In genomic region chr2:70321377-70321776, GRCh38 we compare ENCODE assay signal across 2 cellular contexts.
TF ChIP-seq lines count a peak whose summit lies in the region.

No MANE protein-coding gene starts in this region.

TF ChIP-seq in HepG2, 621 proteins besides CTCF, POLR2A, EP300 and RAD21:
- peak; percentile 56; the same call in 1 of the 2 replicates for TF ChIP-seq CEBPG (CRISPR knock-in tag; IDR thresholded peaks at IDR 0.05)
- peak in 1 of 2 experiments; percentile 40; a peak in 1 of 4 replicates for TF ChIP-seq ATF4 (CRISPR knock-in tag; IDR thresholded peaks at IDR 0.05)
- no peak for TF ChIP-seq ZKSCAN5 (CRISPR knock-in tag; IDR thresholded peaks at IDR 0.05)
- TF ChIP-seq CEBPB (IDR thresholded peaks at IDR 0.05; ENCODE audit: borderline replicate concordance, low read depth, low read length) = peak; percentile 82

TF ChIP-seq in K562, 482 proteins besides CTCF, POLR2A, EP300 and RAD21:
- TF ChIP-seq RFX1 (IDR thresholded peaks at IDR 0.05) = no peak
- TF ChIP-seq CEBPB (tag; IDR thresholded peaks at IDR 0.05) = peak; percentile 87
- peak; percentile 48; the same call in 1 of the 2 replicates for TF ChIP-seq CTBP1 (IDR thresholded peaks at IDR 0.05; ENCODE audit: borderline replicate concordance)
- TF ChIP-seq ATF7 (IDR thresholded peaks at IDR 0.05) = peak; percentile 25; the same call in 1 of the 2 replicates
- peak; percentile 43 for TF ChIP-seq ATF3 (IDR thresholded peaks at IDR 0.05)
- no peak for TF ChIP-seq ATF3 (CRISPR knock-in tag; conservative IDR thresholded peaks at IDR 0.05)
- TF ChIP-seq ZNF436 (CRISPR knock-in tag; IDR thresholded peaks at IDR 0.05) = no peak
- TF ChIP-seq CEBPG (CRISPR knock-in tag; IDR thresholded peaks at IDR 0.05) = no peak
- peak; percentile 85 to 89 for TF ChIP-seq CEBPG (tag; conservative IDR thresholded peaks at IDR 0.05 in 1 of 2, IDR thresholded peaks at IDR 0.05 in 1 of 2)
- no peak for TF ChIP-seq ZNF668 (CRISPR knock-in tag; IDR thresholded peaks at IDR 0.05)
